ENCODE assay signal across 16 cellular contexts in the genomic region with DNA sequence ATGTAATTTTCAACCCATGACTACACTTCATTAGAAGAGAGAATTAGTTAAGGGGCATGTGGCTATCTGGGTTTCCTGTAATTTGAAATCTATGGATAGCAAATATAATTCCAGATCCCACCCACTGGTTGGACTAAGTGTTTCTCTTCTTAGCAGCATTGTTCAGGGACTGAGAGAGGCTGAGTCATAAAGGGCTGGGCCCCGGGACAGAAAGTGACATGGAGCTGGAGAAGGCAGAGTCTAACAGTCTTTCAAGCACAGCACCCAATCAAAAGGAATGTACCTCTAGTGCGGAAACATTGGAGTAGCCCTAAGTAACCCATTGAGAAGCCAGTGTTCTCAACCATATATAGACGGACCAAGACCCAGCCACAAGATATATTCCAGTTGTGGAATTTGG.
A peak's percentile ranks its signal among the peaks of the same experiment; 100 is the strongest.
DNase-seq lines count a peak whose midpoint lies in the region; ATAC-seq and TF ChIP-seq lines count a peak whose summit lies in the region.
"Had no signal": no experiment of that assay in that cellular context is flagged by ENCODE, and none has a peak within 500 bp of the region (broad histone marks: within the 10 kb centered on the region; RNA-seq: fewer than 3 reads in every experiment).

No MANE protein-coding gene starts in this region.

- H3K4me2 ChIP-seq in KMS-11 (peak overlapping the region; percentile 77), parathyroid adenoma (ENCODE audit: low read length) (no peak overlapping the region)
- H3K4me2 ChIP-seq: BLaER1 had no signal

- no peak for ATAC-seq in HG02840 (IDR thresholded peaks at IDR 0.05; ENCODE audit: low FRiP score, unreplicated experiment)
- ATAC-seq: CD8-positive, alpha-beta T cell had no signal

- H3K27ac ChIP-seq in KMS-11 (peak overlapping the region; percentile 4; the same call in 1 of the 2 replicates), parathyroid adenoma (no peak overlapping the region)
- H3K27ac ChIP-seq: BLaER1, C4-2B, GM23248 had no signal

- no peaks in the 10 kb centered on the region for H3K9me3 ChIP-seq in parathyroid adenoma (ENCODE audit: control insufficient read depth, low read length)
- H3K9me3 ChIP-seq: BLaER1, Caco-2 had no signal

- DNase-seq in SW480 (ENCODE audit: low spot score), result peak; percentile 65
- DNase-seq in NCI-H1048 (lab: John Stamatoyannopoulos, UW), result no peak
- DNase-seq in NCI-H748 (lab: John Stamatoyannopoulos, UW; ENCODE audit: unreplicated experiment), result no peak
- DNase-seq: Caco-2; CD4-positive, CD25-positive, alpha-beta regulatory T cell; CD8-positive, alpha-beta T cell; DMS153; DND-41; GM23248; H7; HCEC 1CT had no signal

- H4K20me1 ChIP-seq in KMS-11 (ENCODE audit: insufficient read depth), result no peaks in the 10 kb centered on the region
- H4K20me1 ChIP-seq: BLaER1 had no signal

- H3K79me2 ChIP-seq in KMS-11 (ENCODE audit: insufficient read depth, low read depth) (no peaks in the 10 kb centered on the region), parathyroid adenoma (no peaks in the 10 kb centered on the region)

- H3K27me3 ChIP-seq in KMS-11 (ENCODE audit: insufficient read depth, low read depth) (no peaks in the 10 kb centered on the region), parathyroid adenoma (ENCODE audit: control insufficient read depth, insufficient read depth, low read length) (no peaks in the 10 kb centered on the region)
- H3K27me3 ChIP-seq: BLaER1 had no signal

- TF ChIP-seq CTCF in KMS-11 (conservative IDR thresholded peaks at IDR 0.05; ENCODE audit: low read depth, low read length) (no peak), parathyroid adenoma (IDR thresholded peaks at IDR 0.05) (no peak)

- H3K4me1 ChIP-seq in KMS-11 (ENCODE audit: low read depth, poor library complexity, severe bottlenecking), result peaks cover 24% of the 10 kb centered on the region
- peaks cover 7% of the 10 kb centered on the region for H3K4me1 ChIP-seq in parathyroid adenoma
- H3K4me1 ChIP-seq: BLaER1, Caco-2 had no signal

- no peak overlapping the region for H3K9ac ChIP-seq in KMS-11
- H3K9ac ChIP-seq in parathyroid adenoma, result no peak overlapping the region
- H3K9ac ChIP-seq: BLaER1, GM23248 had no signal

- H3K36me3 ChIP-seq in KMS-11 (ENCODE audit: insufficient read depth) (no peaks in the 10 kb centered on the region), parathyroid adenoma (ENCODE audit: control insufficient read depth, insufficient read depth, low read length) (no peaks in the 10 kb centered on the region)
- H3K36me3 ChIP-seq: BLaER1 had no signal

- H3K4me3 ChIP-seq in KMS-11 (IDR thresholded peaks at IDR 0.05; ENCODE audit: insufficient read depth, low read depth, low read length) (no peak overlapping the region), parathyroid adenoma (ENCODE audit: low read depth, low read length) (no peak overlapping the region)
- H3K4me3 ChIP-seq: BLaER1, GM23248 had no signal

- peak overlapping the region; percentile 28 for H2AFZ ChIP-seq in KMS-11 (ENCODE audit: low read depth)
- peak overlapping the region; percentile 6 for H2AFZ ChIP-seq in parathyroid adenoma
- H2AFZ ChIP-seq: GM23248 had no signal
